ENCODE assay signal across 1 cellular context in the genomic region with DNA sequence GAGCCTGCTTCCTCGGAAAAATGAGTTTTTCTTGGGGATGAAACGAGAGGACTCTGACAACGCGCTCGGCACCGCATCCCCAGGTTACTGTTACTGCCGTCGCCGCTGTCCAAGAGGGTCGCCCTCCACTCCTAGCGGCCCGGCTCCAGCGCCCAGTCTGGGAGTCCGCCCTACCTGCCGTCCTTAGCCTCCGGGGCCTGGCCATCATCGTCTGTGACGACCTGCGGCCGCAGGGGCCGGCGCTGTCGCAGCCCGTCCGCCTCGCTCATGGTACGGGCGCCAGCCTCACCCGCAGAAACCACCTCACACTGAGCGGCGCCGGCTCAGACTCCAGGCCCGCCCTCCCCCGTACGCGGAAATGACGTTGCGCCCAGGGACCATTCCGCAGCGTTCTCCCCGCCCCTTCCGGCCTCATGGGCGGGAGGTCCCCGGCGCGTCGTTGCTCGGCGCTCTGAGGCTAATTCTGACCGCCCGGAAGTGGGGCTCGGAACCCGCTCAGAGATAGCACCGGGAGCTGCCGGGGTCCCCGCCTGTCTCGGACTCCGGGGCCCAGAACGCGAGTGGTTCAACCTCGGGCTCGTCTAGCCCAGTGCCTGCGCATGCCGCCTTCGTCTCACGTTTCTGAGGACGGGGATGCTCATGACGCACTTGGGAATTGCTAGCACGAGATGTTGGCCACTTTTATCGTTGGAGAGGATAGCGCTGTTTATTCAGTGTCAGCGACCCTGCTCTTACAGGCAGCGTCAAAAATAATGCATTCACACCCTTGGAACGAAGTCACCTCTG.
TF ChIP-seq lines count a peak whose summit lies in the region.

A gene with protein sequence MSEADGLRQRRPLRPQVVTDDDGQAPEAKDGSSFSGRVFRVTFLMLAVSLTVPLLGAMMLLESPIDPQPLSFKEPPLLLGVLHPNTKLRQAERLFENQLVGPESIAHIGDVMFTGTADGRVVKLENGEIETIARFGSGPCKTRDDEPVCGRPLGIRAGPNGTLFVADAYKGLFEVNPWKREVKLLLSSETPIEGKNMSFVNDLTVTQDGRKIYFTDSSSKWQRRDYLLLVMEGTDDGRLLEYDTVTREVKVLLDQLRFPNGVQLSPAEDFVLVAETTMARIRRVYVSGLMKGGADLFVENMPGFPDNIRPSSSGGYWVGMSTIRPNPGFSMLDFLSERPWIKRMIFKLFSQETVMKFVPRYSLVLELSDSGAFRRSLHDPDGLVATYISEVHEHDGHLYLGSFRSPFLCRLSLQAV (minus strand): TSS at position 332 of the 786 bp plus-strand sequence. CDS start 63 bp downstream, at position 269.

TF ChIP-seq in HepG2, 621 proteins besides CTCF, POLR2A, EP300 and RAD21 (continued from another document and continues in another):
- TF ChIP-seq GMEB1 (CRISPR knock-in tag; IDR thresholded peaks at IDR 0.05; ENCODE audit: borderline replicate concordance): peak; percentile 94
- TF ChIP-seq PRDM4 (CRISPR knock-in tag; IDR thresholded peaks at IDR 0.05; ENCODE audit: borderline replicate concordance): no peak
- TF ChIP-seq MIER2 (CRISPR knock-in tag; IDR thresholded peaks at IDR 0.05): no peak
- peak; percentile 93; the same call in 1 of the 2 replicates for TF ChIP-seq ZFP37 (CRISPR knock-in tag; IDR thresholded peaks at IDR 0.05; ENCODE audit: borderline replicate concordance)
- no peak for TF ChIP-seq NCOR1 (IDR thresholded peaks at IDR 0.05; ENCODE audit: borderline replicate concordance, low read length)
- TF ChIP-seq ZNF784 (CRISPR knock-in tag; IDR thresholded peaks at IDR 0.05; ENCODE audit: borderline replicate concordance): peak; percentile 92
- TF ChIP-seq ZFX (CRISPR knock-in tag; IDR thresholded peaks at IDR 0.05; ENCODE audit: low read depth): peak; percentile 95
- TF ChIP-seq HOXA7 (CRISPR knock-in tag; IDR thresholded peaks at IDR 0.05): 0 out of 2 replicates have a peak, but pooled peaks have one; percentile 61
- TF ChIP-seq PHF5A (CRISPR knock-in tag; IDR thresholded peaks at IDR 0.05; ENCODE audit: low read depth, unreplicated experiment): peak; percentile 59
- TF ChIP-seq CHD2 (IDR thresholded peaks at IDR 0.05; ENCODE audit: low read depth, low read length): no peak
- peak; percentile 96 for TF ChIP-seq ZNF44 (CRISPR knock-in tag; IDR thresholded peaks at IDR 0.05)
- TF ChIP-seq ZFP36L1 (CRISPR knock-in tag; IDR thresholded peaks at IDR 0.05): no peak; the same call in none of the 2 replicates
- peak; percentile 89 for TF ChIP-seq ZNF546 (CRISPR knock-in tag; conservative IDR thresholded peaks at IDR 0.05)
- TF ChIP-seq TBX2 (CRISPR knock-in tag; IDR thresholded peaks at IDR 0.05; ENCODE audit: borderline replicate concordance): peak; percentile 94; the same call in 1 of the 2 replicates
- no peak for TF ChIP-seq ZNF841 (CRISPR knock-in tag; IDR thresholded peaks at IDR 0.05; ENCODE audit: borderline replicate concordance)
- TF ChIP-seq STAT6 (CRISPR knock-in tag; IDR thresholded peaks at IDR 0.05; ENCODE audit: borderline replicate concordance): 0 out of 2 replicates have a peak, but pooled peaks have one; percentile 7
- TF ChIP-seq FOSL2 (CRISPR knock-in tag; IDR thresholded peaks at IDR 0.05): peak; percentile 72
- TF ChIP-seq PHF8 (CRISPR knock-in tag; IDR thresholded peaks at IDR 0.05): peak; percentile 98
- TF ChIP-seq, protein P1, sequence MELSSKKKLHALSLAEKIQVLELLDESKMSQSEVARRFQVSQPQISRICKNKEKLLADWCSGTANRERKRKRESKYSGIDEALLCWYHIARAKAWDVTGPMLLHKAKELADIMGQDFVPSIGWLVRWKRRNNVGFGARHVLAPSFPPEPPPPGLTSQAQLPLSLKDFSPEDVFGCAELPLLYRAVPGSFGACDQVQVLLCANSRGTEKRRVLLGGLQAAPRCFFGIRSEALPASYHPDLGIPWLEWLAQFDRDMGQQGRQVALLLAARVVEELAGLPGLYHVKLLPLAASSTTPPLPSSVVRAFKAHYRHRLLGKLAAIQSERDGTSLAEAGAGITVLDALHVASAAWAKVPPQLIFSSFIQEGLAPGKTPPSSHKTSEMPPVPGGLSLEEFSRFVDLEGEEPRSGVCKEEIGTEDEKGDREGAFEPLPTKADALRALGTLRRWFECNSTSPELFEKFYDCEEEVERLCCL (CRISPR knock-in tag; IDR thresholded peaks at IDR 0.05; ENCODE audit: borderline replicate concordance): peak; percentile 94
- peak; percentile 98 for TF ChIP-seq ZNF781 (CRISPR knock-in tag; IDR thresholded peaks at IDR 0.05; ENCODE audit: borderline replicate concordance, not compliant biosample characterization)
- no peak for TF ChIP-seq ZNF382 (CRISPR knock-in tag; IDR thresholded peaks at IDR 0.05; ENCODE audit: borderline replicate concordance)
- TF ChIP-seq, protein P2, sequence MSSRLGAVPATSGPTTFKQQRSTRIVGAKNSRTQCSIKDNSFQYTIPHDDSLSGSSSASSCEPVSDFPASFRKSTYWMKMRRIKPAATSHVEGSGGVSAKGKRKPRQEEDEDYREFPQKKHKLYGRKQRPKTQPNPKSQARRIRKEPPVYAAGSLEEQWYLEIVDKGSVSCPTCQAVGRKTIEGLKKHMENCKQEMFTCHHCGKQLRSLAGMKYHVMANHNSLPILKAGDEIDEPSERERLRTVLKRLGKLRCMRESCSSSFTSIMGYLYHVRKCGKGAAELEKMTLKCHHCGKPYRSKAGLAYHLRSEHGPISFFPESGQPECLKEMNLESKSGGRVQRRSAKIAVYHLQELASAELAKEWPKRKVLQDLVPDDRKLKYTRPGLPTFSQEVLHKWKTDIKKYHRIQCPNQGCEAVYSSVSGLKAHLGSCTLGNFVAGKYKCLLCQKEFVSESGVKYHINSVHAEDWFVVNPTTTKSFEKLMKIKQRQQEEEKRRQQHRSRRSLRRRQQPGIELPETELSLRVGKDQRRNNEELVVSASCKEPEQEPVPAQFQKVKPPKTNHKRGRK (CRISPR knock-in tag; IDR thresholded peaks at IDR 0.05): no peak
- TF ChIP-seq NRL (CRISPR knock-in tag; IDR thresholded peaks at IDR 0.05; ENCODE audit: borderline replicate concordance): peak; percentile 94
- TF ChIP-seq ARID4A (CRISPR knock-in tag; IDR thresholded peaks at IDR 0.05; ENCODE audit: borderline replicate concordance): peak; percentile 97
- TF ChIP-seq ZNF543 (CRISPR knock-in tag; IDR thresholded peaks at IDR 0.05): peak; percentile 97
- no peak for TF ChIP-seq PRPF4 (IDR thresholded peaks at IDR 0.05; ENCODE audit: low read depth, low read length, poor library complexity, severe bottlenecking)
- TF ChIP-seq ZNF674 (CRISPR knock-in tag; IDR thresholded peaks at IDR 0.05; ENCODE audit: low read depth): no peak
- TF ChIP-seq KLF16 (CRISPR knock-in tag; IDR thresholded peaks at IDR 0.05): peak; percentile 96
- TF ChIP-seq TOE1 (CRISPR knock-in tag; IDR thresholded peaks at IDR 0.05): peak; percentile 88; the same call in 1 of the 2 replicates
- peak; percentile 94; the same call in 1 of the 2 replicates for TF ChIP-seq ZBTB8A (CRISPR knock-in tag; IDR thresholded peaks at IDR 0.05; ENCODE audit: borderline replicate concordance, low read depth)
- TF ChIP-seq ZNF563 (CRISPR knock-in tag; IDR thresholded peaks at IDR 0.05): peak; percentile 97
- TF ChIP-seq, protein P3, sequence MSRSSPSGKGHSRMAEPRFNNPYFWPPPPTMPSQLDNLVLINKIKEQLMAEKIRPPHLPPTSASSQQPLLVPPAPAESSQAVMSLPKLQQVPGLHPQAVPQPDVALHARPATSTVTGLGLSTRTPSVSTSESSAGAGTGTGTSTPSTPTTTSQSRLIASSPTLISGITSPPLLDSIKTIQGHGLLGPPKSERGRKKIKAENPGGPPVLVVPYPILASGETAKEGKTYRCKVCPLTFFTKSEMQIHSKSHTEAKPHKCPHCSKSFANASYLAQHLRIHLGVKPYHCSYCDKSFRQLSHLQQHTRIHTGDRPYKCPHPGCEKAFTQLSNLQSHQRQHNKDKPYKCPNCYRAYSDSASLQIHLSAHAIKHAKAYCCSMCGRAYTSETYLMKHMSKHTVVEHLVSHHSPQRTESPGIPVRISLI (CRISPR knock-in tag; IDR thresholded peaks at IDR 0.05; ENCODE audit: borderline replicate concordance): peak; percentile 47; the same call in 1 of the 2 replicates
- TF ChIP-seq, protein P4, sequence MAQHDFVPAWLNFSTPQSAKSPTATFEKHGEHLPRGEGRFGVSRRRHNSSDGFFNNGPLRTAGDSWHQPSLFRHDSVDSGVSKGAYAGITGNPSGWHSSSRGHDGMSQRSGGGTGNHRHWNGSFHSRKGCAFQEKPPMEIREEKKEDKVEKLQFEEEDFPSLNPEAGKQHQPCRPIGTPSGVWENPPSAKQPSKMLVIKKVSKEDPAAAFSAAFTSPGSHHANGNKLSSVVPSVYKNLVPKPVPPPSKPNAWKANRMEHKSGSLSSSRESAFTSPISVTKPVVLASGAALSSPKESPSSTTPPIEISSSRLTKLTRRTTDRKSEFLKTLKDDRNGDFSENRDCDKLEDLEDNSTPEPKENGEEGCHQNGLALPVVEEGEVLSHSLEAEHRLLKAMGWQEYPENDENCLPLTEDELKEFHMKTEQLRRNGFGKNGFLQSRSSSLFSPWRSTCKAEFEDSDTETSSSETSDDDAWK (CRISPR knock-in tag; IDR thresholded peaks at IDR 0.05): no peak
- TF ChIP-seq ZNF232 (CRISPR knock-in tag; IDR thresholded peaks at IDR 0.05; ENCODE audit: borderline replicate concordance): peak; percentile 99
